ENCODE assay signal across 21 cellular contexts in genomic region chr7:1318661-1319060, GRCh38.
"Had no signal": no experiment of that assay in that cellular context is flagged by ENCODE, and none has a peak within 500 bp of the region (broad histone marks: within the 10 kb centered on the region; RNA-seq: fewer than 3 reads in every experiment).

No MANE protein-coding gene starts in this region.

- H3K4me3 Mint-ChIP-seq: naive B cell; nephron; stimulated activated naive B cell treated with anti-CD40 and anti-IgM and Interleukin-4, amounts not matched to agents 10 μg/mL and 1 μg/mL and 100 μg/mL, for 72 hours; stimulated activated naive CD8-positive, alpha-beta T cell treated with anti-CD3 and anti-CD28 coated beads, Interleukin-15, amount 100 ng/mL, for 72 hours had no signal

- H3K27ac Mint-ChIP-seq: naive B cell; stimulated activated naive B cell treated with anti-CD40 and anti-IgM and Interleukin-4, amounts not matched to agents 10 μg/mL and 1 μg/mL and 100 μg/mL, for 72 hours had no signal

- H3K9me3 Mint-ChIP-seq: naive B cell; nephron; stimulated activated naive B cell treated with anti-CD40 and anti-IgM and Interleukin-4, amounts not matched to agents 10 μg/mL and 1 μg/mL and 100 μg/mL, for 72 hours; stimulated activated naive CD8-positive, alpha-beta T cell treated with anti-CD3 and anti-CD28 coated beads, Interleukin-15, amount 100 ng/mL, for 72 hours had no signal

- H3K9me3 ChIP-seq: esophagus squamous epithelium, gastroesophageal sphincter, left lung, neutrophil, right atrium auricular region, testis, tibial nerve, uterus had no signal

- H3K27me3 ChIP-seq: right atrium auricular region, testis had no signal

- H3K27ac ChIP-seq: esophagus squamous epithelium, gastroesophageal sphincter, left lung, neutrophil, right atrium auricular region, testis, tibial nerve, uterus had no signal

- H3K4me1 ChIP-seq: left lung, right atrium auricular region, testis, uterus had no signal

- H3K4me1 Mint-ChIP-seq: naive B cell; stimulated activated naive B cell treated with anti-CD40 and anti-IgM and Interleukin-4, amounts not matched to agents 10 μg/mL and 1 μg/mL and 100 μg/mL, for 72 hours; stimulated activated naive CD8-positive, alpha-beta T cell treated with anti-CD3 and anti-CD28 coated beads, Interleukin-15, amount 100 ng/mL, for 72 hours had no signal

- H3K36me3 ChIP-seq: esophagus squamous epithelium, gastroesophageal sphincter, left lung, neutrophil, right atrium auricular region, tibial nerve, uterus had no signal

- H3K36me3 Mint-ChIP-seq: naive B cell; stimulated activated naive B cell treated with anti-CD40 and anti-IgM and Interleukin-4, amounts not matched to agents 10 μg/mL and 1 μg/mL and 100 μg/mL, for 72 hours had no signal

- ATAC-seq: gastroesophageal sphincter; left lung; stimulated activated naive B cell treated with anti-CD40 and anti-IgM and Interleukin-4, amounts not matched to agents 10 μg/mL and 1 μg/mL and 100 μg/mL, for 72 hours; stimulated activated naive CD8-positive, alpha-beta T cell treated with anti-CD3 and anti-CD28 coated beads, Interleukin-15, amount 100 ng/mL, for 72 hours had no signal

- H3K4me3 ChIP-seq: esophagus squamous epithelium, gastroesophageal sphincter, left lung, right atrium auricular region, testis, tibial nerve, uterus had no signal

- DNase-seq: cerebellar nuclear complex; dermis blood vessel endothelial cell; esophagus squamous epithelium; foreskin fibroblast; head of caudate nucleus; hippocampal formation; mesendoderm; naive B cell; stimulated activated CD4-positive, alpha-beta T cell treated with anti-CD3 and anti-CD28 coated beads, Interleukin-15, amount 100 ng/mL, for 24 hours; stimulated activated CD4-positive, alpha-beta T cell treated with anti-CD3 and anti-CD28 coated beads, Interleukin-1b, Interleukin-23, amount 100 ng/mL, for 48 hours; stimulated activated CD4-positive, alpha-beta T cell treated with anti-CD3 and anti-CD28 coated beads, Interleukin-4, amount 100 ng/mL, for 24 hours; stimulated activated naive B cell treated with anti-CD40 and anti-IgM and Interleukin-4, amounts not matched to agents 10 μg/mL and 1 μg/mL and 100 μg/mL, for 72 hours; stimulated activated naive CD8-positive, alpha-beta T cell treated with anti-CD3 and anti-CD28 coated beads, Interleukin-15, amount 100 ng/mL, for 72 hours; testis; uterus had no signal
